ENCODE assay signal across 1 cellular context in the genomic region with DNA sequence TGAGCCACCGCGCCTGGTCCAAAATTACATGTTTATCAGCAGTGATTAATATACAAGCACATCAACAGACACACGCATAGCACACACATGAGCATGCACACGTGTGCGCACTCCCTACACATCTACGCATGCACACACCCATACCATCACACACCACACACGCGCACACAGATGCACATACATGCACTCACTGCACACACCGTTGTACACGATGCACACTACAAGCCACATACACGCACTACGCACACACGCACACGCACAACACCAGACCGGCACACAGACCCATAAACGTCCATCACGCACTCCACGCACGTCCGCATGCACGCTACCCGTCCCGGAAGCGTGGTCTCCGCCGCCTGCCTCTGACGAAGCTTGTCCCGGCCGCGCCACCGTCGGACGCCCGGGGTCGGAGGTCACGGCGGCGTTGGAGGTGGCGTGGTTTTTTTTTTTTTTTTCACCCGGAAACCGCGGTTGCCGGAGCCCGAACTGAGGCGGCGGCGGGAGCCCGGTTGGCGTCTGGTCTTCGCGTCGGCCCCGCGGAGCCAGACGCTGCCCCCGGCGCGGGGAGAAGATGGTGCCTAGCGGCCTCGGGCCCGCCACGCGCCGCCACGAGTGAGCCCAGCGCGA.
TF ChIP-seq lines count a peak whose summit lies in the region.

A gene with protein sequence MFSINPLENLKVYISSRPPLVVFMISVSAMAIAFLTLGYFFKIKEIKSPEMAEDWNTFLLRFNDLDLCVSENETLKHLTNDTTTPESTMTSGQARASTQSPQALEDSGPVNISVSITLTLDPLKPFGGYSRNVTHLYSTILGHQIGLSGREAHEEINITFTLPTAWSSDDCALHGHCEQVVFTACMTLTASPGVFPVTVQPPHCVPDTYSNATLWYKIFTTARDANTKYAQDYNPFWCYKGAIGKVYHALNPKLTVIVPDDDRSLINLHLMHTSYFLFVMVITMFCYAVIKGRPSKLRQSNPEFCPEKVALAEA (plus strand): TSS at position 457 of the 627 bp plus-strand sequence. CDS start 20,641 bp downstream, outside the sequence.

TF ChIP-seq in K562, 482 proteins besides CTCF, POLR2A, EP300 and RAD21 (continued from another document and continues in another):
- TF ChIP-seq ATF1 (CRISPR knock-in tag; IDR thresholded peaks at IDR 0.05) (no peak; the same call in 1 of the 2 replicates), ATF1 (tag; IDR thresholded peaks at IDR 0.05) (peak; percentile 97), ZNF217 (CRISPR knock-in tag; IDR thresholded peaks at IDR 0.05) (no peak), ZNF140 (CRISPR knock-in tag; IDR thresholded peaks at IDR 0.05) (no peak), PHF20 (IDR thresholded peaks at IDR 0.05; ENCODE audit: partially characterized antibody) (peak; percentile 99), BRCA1 (IDR thresholded peaks at IDR 0.05) (no peak), BRCA1 (CRISPR knock-in tag; IDR thresholded peaks at IDR 0.05) (no peak), PRPF4 (IDR thresholded peaks at IDR 0.05; ENCODE audit: insufficient read depth, low read depth, low read length, poor library complexity, severe bottlenecking) (no peak), RBM22 (IDR thresholded peaks at IDR 0.05; ENCODE audit: low read depth, low read length, poor library complexity, severe bottlenecking) (no peak), ZNF311 (CRISPR knock-in tag; IDR thresholded peaks at IDR 0.05) (no peak), FOXA1 (IDR thresholded peaks at IDR 0.05; ENCODE audit: borderline replicate concordance) (no peak), XRCC3 (IDR thresholded peaks at IDR 0.05) (no peak), NFE2 (IDR thresholded peaks at IDR 0.05; ENCODE audit: low read depth) (0 out of 2 replicates have a peak, but pooled peaks have one; percentile 4), POLR2H (tag; IDR thresholded peaks at IDR 0.05; ENCODE audit: low read depth) (no peak), TSC22D4 (tag; IDR thresholded peaks at IDR 0.05) (peak; percentile 54; the same call in 1 of the 2 replicates), ZNF76 (CRISPR knock-in tag; IDR thresholded peaks at IDR 0.05; ENCODE audit: borderline replicate concordance) (0 out of 2 replicates have a peak, but pooled peaks have one; percentile 72), SUPT5H (IDR thresholded peaks at IDR 0.05) (peak; percentile 97), ZBTB1 (CRISPR knock-in tag; IDR thresholded peaks at IDR 0.05; ENCODE audit: borderline replicate concordance, low read depth) (peak; percentile 88), ZNF445 (CRISPR knock-in tag; IDR thresholded peaks at IDR 0.05; ENCODE audit: low read depth) (no peak; the same call in 1 of the 2 replicates), XRCC5 (IDR thresholded peaks at IDR 0.05; ENCODE audit: low read depth, low read length) (peak; percentile 53; the same call in 1 of the 2 replicates), PHF8 (IDR thresholded peaks at IDR 0.05; ENCODE audit: borderline replicate concordance, low read length) (peak; percentile 80; the same call in 1 of the 2 replicates), COPS2 (conservative IDR thresholded peaks at IDR 0.05) (no peak), PPARD (CRISPR knock-in tag; IDR thresholded peaks at IDR 0.05) (no peak), SIX5 (IDR thresholded peaks at IDR 0.05; ENCODE audit: borderline replicate concordance in 1 of 2, insufficient read depth in 1 of 2, low read depth in 1 of 2, low read length in 2 of 2) (no peak; a peak in 1 of 4 replicates), C11orf30 (IDR thresholded peaks at IDR 0.05; ENCODE audit: low read depth) (peak; percentile 81), CREB1 (IDR thresholded peaks at IDR 0.05) (peak; percentile 83), CREB1 (CRISPR knock-in tag; IDR thresholded peaks at IDR 0.05) (peak; percentile 89), MED1 (CRISPR knock-in tag; IDR thresholded peaks at IDR 0.05; ENCODE audit: borderline replicate concordance) (no peak), TRIM24 (IDR thresholded peaks at IDR 0.05) (peak; percentile 67 to 89), HMGN3 (IDR thresholded peaks at IDR 0.05; ENCODE audit: borderline replicate concordance, extremely low read depth, insufficient read length, low read depth, low read length) (peak; percentile 51), ZNF79 (CRISPR knock-in tag; IDR thresholded peaks at IDR 0.05; ENCODE audit: low read depth) (no peak), CEBPG (CRISPR knock-in tag; IDR thresholded peaks at IDR 0.05) (peak; percentile 37; the same call in 1 of the 2 replicates), CEBPG (tag; conservative IDR thresholded peaks at IDR 0.05 in 1 of 2, IDR thresholded peaks at IDR 0.05 in 1 of 2) (no peak), SMAD1 (IDR thresholded peaks at IDR 0.05; ENCODE audit: low read depth, low read length, partially characterized antibody) (peak; percentile 59), TEAD4 (IDR thresholded peaks at IDR 0.05; ENCODE audit: low read length) (peak; percentile 60), TEAD4 (CRISPR knock-in tag; IDR thresholded peaks at IDR 0.05; ENCODE audit: borderline replicate concordance) (no peak), ZNF780A (CRISPR knock-in tag; IDR thresholded peaks at IDR 0.05) (no peak), MAZ (CRISPR knock-in tag; conservative IDR thresholded peaks at IDR 0.05 in 1 of 2, IDR thresholded peaks at IDR 0.05 in 1 of 2) (peak; percentile 34 to 76; a peak in 3 of 4 replicates), PHF21A (IDR thresholded peaks at IDR 0.05; ENCODE audit: borderline replicate concordance, low read depth) (peak; percentile 65; the same call in 1 of the 2 replicates)
- TF ChIP-seq, protein P1, sequence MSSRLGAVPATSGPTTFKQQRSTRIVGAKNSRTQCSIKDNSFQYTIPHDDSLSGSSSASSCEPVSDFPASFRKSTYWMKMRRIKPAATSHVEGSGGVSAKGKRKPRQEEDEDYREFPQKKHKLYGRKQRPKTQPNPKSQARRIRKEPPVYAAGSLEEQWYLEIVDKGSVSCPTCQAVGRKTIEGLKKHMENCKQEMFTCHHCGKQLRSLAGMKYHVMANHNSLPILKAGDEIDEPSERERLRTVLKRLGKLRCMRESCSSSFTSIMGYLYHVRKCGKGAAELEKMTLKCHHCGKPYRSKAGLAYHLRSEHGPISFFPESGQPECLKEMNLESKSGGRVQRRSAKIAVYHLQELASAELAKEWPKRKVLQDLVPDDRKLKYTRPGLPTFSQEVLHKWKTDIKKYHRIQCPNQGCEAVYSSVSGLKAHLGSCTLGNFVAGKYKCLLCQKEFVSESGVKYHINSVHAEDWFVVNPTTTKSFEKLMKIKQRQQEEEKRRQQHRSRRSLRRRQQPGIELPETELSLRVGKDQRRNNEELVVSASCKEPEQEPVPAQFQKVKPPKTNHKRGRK (tag; IDR thresholded peaks at IDR 0.05): no peak
- TF ChIP-seq, protein P2, sequence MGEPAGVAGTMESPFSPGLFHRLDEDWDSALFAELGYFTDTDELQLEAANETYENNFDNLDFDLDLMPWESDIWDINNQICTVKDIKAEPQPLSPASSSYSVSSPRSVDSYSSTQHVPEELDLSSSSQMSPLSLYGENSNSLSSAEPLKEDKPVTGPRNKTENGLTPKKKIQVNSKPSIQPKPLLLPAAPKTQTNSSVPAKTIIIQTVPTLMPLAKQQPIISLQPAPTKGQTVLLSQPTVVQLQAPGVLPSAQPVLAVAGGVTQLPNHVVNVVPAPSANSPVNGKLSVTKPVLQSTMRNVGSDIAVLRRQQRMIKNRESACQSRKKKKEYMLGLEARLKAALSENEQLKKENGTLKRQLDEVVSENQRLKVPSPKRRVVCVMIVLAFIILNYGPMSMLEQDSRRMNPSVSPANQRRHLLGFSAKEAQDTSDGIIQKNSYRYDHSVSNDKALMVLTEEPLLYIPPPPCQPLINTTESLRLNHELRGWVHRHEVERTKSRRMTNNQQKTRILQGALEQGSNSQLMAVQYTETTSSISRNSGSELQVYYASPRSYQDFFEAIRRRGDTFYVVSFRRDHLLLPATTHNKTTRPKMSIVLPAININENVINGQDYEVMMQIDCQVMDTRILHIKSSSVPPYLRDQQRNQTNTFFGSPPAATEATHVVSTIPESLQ (CRISPR knock-in tag; IDR thresholded peaks at IDR 0.05): no peak
- TF ChIP-seq, protein P3, sequence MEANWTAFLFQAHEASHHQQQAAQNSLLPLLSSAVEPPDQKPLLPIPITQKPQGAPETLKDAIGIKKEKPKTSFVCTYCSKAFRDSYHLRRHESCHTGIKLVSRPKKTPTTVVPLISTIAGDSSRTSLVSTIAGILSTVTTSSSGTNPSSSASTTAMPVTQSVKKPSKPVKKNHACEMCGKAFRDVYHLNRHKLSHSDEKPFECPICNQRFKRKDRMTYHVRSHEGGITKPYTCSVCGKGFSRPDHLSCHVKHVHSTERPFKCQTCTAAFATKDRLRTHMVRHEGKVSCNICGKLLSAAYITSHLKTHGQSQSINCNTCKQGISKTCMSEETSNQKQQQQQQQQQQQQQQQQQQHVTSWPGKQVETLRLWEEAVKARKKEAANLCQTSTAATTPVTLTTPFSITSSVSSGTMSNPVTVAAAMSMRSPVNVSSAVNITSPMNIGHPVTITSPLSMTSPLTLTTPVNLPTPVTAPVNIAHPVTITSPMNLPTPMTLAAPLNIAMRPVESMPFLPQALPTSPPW (CRISPR knock-in tag; IDR thresholded peaks at IDR 0.05): no peak
- TF ChIP-seq, protein P4, sequence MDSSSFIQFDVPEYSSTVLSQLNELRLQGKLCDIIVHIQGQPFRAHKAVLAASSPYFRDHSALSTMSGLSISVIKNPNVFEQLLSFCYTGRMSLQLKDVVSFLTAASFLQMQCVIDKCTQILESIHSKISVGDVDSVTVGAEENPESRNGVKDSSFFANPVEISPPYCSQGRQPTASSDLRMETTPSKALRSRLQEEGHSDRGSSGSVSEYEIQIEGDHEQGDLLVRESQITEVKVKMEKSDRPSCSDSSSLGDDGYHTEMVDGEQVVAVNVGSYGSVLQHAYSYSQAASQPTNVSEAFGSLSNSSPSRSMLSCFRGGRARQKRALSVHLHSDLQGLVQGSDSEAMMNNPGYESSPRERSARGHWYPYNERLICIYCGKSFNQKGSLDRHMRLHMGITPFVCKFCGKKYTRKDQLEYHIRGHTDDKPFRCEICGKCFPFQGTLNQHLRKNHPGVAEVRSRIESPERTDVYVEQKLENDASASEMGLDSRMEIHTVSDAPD (CRISPR knock-in tag; IDR thresholded peaks at IDR 0.05): no peak
- TF ChIP-seq, protein P5, sequence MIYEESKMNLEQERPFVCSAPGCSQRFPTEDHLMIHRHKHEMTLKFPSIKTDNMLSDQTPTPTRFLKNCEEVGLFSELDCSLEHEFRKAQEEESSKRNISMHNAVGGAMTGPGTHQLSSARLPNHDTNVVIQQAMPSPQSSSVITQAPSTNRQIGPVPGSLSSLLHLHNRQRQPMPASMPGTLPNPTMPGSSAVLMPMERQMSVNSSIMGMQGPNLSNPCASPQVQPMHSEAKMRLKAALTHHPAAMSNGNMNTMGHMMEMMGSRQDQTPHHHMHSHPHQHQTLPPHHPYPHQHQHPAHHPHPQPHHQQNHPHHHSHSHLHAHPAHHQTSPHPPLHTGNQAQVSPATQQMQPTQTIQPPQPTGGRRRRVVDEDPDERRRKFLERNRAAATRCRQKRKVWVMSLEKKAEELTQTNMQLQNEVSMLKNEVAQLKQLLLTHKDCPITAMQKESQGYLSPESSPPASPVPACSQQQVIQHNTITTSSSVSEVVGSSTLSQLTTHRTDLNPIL (CRISPR knock-in tag; IDR thresholded peaks at IDR 0.05): no peak
- TF ChIP-seq, protein P6, sequence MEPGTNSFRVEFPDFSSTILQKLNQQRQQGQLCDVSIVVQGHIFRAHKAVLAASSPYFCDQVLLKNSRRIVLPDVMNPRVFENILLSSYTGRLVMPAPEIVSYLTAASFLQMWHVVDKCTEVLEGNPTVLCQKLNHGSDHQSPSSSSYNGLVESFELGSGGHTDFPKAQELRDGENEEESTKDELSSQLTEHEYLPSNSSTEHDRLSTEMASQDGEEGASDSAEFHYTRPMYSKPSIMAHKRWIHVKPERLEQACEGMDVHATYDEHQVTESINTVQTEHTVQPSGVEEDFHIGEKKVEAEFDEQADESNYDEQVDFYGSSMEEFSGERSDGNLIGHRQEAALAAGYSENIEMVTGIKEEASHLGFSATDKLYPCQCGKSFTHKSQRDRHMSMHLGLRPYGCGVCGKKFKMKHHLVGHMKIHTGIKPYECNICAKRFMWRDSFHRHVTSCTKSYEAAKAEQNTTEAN (CRISPR knock-in tag; IDR thresholded peaks at IDR 0.05): 0 out of 2 replicates have a peak, but pooled peaks have one; percentile 85
- TF ChIP-seq, protein P7, sequence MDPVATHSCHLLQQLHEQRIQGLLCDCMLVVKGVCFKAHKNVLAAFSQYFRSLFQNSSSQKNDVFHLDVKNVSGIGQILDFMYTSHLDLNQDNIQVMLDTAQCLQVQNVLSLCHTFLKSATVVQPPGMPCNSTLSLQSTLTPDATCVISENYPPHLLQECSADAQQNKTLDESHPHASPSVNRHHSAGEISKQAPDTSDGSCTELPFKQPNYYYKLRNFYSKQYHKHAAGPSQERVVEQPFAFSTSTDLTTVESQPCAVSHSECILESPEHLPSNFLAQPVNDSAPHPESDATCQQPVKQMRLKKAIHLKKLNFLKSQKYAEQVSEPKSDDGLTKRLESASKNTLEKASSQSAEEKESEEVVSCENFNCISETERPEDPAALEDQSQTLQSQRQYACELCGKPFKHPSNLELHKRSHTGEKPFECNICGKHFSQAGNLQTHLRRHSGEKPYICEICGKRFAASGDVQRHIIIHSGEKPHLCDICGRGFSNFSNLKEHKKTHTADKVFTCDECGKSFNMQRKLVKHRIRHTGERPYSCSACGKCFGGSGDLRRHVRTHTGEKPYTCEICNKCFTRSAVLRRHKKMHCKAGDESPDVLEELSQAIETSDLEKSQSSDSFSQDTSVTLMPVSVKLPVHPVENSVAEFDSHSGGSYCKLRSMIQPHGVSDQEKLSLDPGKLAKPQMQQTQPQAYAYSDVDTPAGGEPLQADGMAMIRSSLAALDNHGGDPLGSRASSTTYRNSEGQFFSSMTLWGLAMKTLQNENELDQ (CRISPR knock-in tag; IDR thresholded peaks at IDR 0.05; ENCODE audit: borderline replicate concordance): no peak
- TF ChIP-seq, protein P8, sequence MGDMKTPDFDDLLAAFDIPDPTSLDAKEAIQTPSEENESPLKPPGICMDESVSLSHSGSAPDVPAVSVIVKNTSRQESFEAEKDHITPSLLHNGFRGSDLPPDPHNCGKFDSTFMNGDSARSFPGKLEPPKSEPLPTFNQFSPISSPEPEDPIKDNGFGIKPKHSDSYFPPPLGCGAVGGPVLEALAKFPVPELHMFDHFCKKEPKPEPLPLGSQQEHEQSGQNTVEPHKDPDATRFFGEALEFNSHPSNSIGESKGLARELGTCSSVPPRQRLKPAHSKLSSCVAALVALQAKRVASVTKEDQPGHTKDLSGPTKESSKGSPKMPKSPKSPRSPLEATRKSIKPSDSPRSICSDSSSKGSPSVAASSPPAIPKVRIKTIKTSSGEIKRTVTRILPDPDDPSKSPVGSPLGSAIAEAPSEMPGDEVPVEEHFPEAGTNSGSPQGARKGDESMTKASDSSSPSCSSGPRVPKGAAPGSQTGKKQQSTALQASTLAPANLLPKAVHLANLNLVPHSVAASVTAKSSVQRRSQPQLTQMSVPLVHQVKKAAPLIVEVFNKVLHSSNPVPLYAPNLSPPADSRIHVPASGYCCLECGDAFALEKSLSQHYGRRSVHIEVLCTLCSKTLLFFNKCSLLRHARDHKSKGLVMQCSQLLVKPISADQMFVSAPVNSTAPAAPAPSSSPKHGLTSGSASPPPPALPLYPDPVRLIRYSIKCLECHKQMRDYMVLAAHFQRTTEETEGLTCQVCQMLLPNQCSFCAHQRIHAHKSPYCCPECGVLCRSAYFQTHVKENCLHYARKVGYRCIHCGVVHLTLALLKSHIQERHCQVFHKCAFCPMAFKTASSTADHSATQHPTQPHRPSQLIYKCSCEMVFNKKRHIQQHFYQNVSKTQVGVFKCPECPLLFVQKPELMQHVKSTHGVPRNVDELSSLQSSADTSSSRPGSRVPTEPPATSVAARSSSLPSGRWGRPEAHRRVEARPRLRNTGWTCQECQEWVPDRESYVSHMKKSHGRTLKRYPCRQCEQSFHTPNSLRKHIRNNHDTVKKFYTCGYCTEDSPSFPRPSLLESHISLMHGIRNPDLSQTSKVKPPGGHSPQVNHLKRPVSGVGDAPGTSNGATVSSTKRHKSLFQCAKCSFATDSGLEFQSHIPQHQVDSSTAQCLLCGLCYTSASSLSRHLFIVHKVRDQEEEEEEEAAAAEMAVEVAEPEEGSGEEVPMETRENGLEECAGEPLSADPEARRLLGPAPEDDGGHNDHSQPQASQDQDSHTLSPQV (IDR thresholded peaks at IDR 0.05): peak; percentile 27; the same call in 1 of the 2 replicates
